Comparison of ENCODE assay signal across 16 cellular contexts in genomic region chr15:75753145-75753544, GRCh38. TPM values are rescaled to one million over a fixed set of nuclear protein-coding genes. Genes with fewer than 3 reads are reported as not detected.
A peak's percentile ranks its signal among the peaks of the same experiment; 100 is the strongest.
DNase-seq lines count a peak whose midpoint lies in the region; ATAC-seq and TF ChIP-seq lines count a peak whose summit lies in the region.
"Had no signal": no experiment of that assay in that cellular context is flagged by ENCODE, and none has a peak within 500 bp of the region (broad histone marks: within the 10 kb centered on the region; RNA-seq: fewer than 3 reads in every experiment).

No MANE protein-coding gene starts in this region.

- H3K27ac ChIP-seq in IMR-90 (ENCODE audit: insufficient read depth, low read length) (no peak overlapping the region), endodermal cell (ENCODE audit: low read depth, low read length) (no peak overlapping the region), neural progenitor cell (no peak overlapping the region)
- H3K27ac ChIP-seq: BLaER1 treated with 17β-estradiol and CSF1 and Interleukin-3, amounts not matched to agents 10 nM and 100 nM had no signal

- DNase-seq in IMR-90 (no peak), endodermal cell (peak; percentile 42), neural progenitor cell (ENCODE audit: low spot score) (no peak), ureter (ENCODE audit: low spot score) (peak; percentile 29), NCI-H526 (lab: John Stamatoyannopoulos, UW) (no peak)
- DNase-seq: Calu3; CD8-positive, alpha-beta T cell; DMS79 treated with DMSO at 0.1 percent for 48 hours; GOT3; H7; HFFc6 had no signal

- no TSS peak for BruUV-seq in IMR-90 (replicated peaks; lab: Mats Ljungman, UMichigan)

- H3K4me1 ChIP-seq in IMR-90 (ENCODE audit: control insufficient read depth, insufficient read depth, low read length) (no peaks in the 10 kb centered on the region), endodermal cell (ENCODE audit: control insufficient read depth, insufficient read depth, low read length) (no peaks in the 10 kb centered on the region), neural progenitor cell (no peaks in the 10 kb centered on the region)

- H2AFZ ChIP-seq in IMR-90 (replicated peaks; ENCODE audit: low read length, poor library complexity) (peak overlapping the region; percentile 58), neural progenitor cell (replicated peaks) (no peak overlapping the region)

- H3K4me3 ChIP-seq in IMR-90 (ENCODE audit: insufficient read depth, low read depth, low read length), result no peak overlapping the region
- no peak overlapping the region for H3K4me3 ChIP-seq in endodermal cell (ENCODE audit: low read length)
- no peak overlapping the region for H3K4me3 ChIP-seq in neural progenitor cell
- H3K4me3 ChIP-seq: BLaER1 treated with 17β-estradiol and CSF1 and Interleukin-3, amounts not matched to agents 10 nM and 100 nM; GM12878 had no signal

- no peak overlapping the region for H3K9ac ChIP-seq in IMR-90 (ENCODE audit: low read depth, low read length)
- H3K9ac ChIP-seq in endodermal cell (ENCODE audit: extremely low read depth, low read length, poor library complexity, severe bottlenecking), result no peak overlapping the region
- no peak overlapping the region for H3K9ac ChIP-seq in neural progenitor cell
- H3K9ac ChIP-seq: BLaER1 treated with 17β-estradiol and CSF1 and Interleukin-3, amounts not matched to agents 10 nM and 100 nM had no signal

- H3F3A ChIP-seq in neural progenitor cell (ENCODE audit: low read depth), result no peaks in the 10 kb centered on the region

- H3K4me2 ChIP-seq in IMR-90 (ENCODE audit: low read depth, low read length) (no peak overlapping the region), neural progenitor cell (no peak overlapping the region)
- H3K4me2 ChIP-seq: BLaER1 treated with 17β-estradiol and CSF1 and Interleukin-3, amounts not matched to agents 10 nM and 100 nM had no signal

- H3K4me1 Mint-ChIP-seq in endodermal cell (peaks cover 2% of the 10 kb centered on the region), neural progenitor cell (peaks cover 20% of the 10 kb centered on the region)

- H2AK5ac ChIP-seq in IMR-90 (ENCODE audit: low read depth, low read length), result no peak overlapping the region

- no peak overlapping the region for H2BK20ac ChIP-seq in IMR-90 (ENCODE audit: low read depth, low read length)

- no peak overlapping the region for H2AK9ac ChIP-seq in IMR-90 (replicated peaks; ENCODE audit: low read depth, low read length, poor library complexity)

- H3K14ac ChIP-seq in IMR-90 (replicated peaks; ENCODE audit: low read depth, low read length), result no peak overlapping the region

- H2BK5ac ChIP-seq in IMR-90 (ENCODE audit: low read depth, low read length, poor library complexity, severe bottlenecking), result no peak overlapping the region

- POLR2A ChIA-PET in IMR-90 (lab: Charles Lee; ENCODE audit: unreplicated experiment), result no interaction called here

- no peak for TF ChIP-seq RAD21 in IMR-90 (IDR thresholded peaks at IDR 0.05; ENCODE audit: low read length)

- no peak overlapping the region for H3K18ac ChIP-seq in IMR-90 (ENCODE audit: low read depth, low read length)

- no peak overlapping the region for H4K91ac ChIP-seq in IMR-90 (ENCODE audit: insufficient read depth, low read depth, low read length)

- H4K5ac ChIP-seq in IMR-90 (ENCODE audit: low read depth, low read length), result no peak overlapping the region

- H3K4me3 Mint-ChIP-seq in endodermal cell (no peak overlapping the region), neural progenitor cell (peak overlapping the region; percentile 28)
- H3K4me3 Mint-ChIP-seq: B cell; CD8-positive, alpha-beta T cell; HFFc6 had no signal

- H3K27me3 ChIP-seq in IMR-90 (ENCODE audit: control insufficient read depth, insufficient read depth, low read length), result peaks cover 9% of the 10 kb centered on the region
- H3K27me3 ChIP-seq in endodermal cell (ENCODE audit: control insufficient read depth, insufficient read depth, low read length, poor library complexity, severe bottlenecking), result no peaks in the 10 kb centered on the region
- no peaks in the 10 kb centered on the region for H3K27me3 ChIP-seq in neural progenitor cell
- H3K27me3 ChIP-seq: BLaER1 treated with 17β-estradiol and CSF1 and Interleukin-3, amounts not matched to agents 10 nM and 100 nM had no signal

- CTCF ChIA-PET in IMR-90 (lab: Yijun Ruan, JAX), result no interaction called here

- no peak overlapping the region for H2BK15ac ChIP-seq in IMR-90 (ENCODE audit: low read depth, low read length)

- TF ChIP-seq CTCF in IMR-90 (conservative IDR thresholded peaks at IDR 0.05; ENCODE audit: low read depth, low read length), result no peak
- no peak for TF ChIP-seq CTCF in endodermal cell (conservative IDR thresholded peaks at IDR 0.05)
- no peak for TF ChIP-seq CTCF in neural progenitor cell (IDR thresholded peaks at IDR 0.05)

- H3K9me3 ChIP-seq in IMR-90 (ENCODE audit: control insufficient read depth, insufficient read depth, low read length) (no peaks in the 10 kb centered on the region), endodermal cell (ENCODE audit: control insufficient read depth, low read length) (no peaks in the 10 kb centered on the region), neural progenitor cell (ENCODE audit: low read depth) (no peaks in the 10 kb centered on the region)
- H3K9me3 ChIP-seq: BLaER1 treated with 17β-estradiol and CSF1 and Interleukin-3, amounts not matched to agents 10 nM and 100 nM had no signal

- no peak overlapping the region for H3K4ac ChIP-seq in IMR-90 (ENCODE audit: low read depth, low read length)

- in situ Hi-C loops in IMR-90 (cut with MboI; ENCODE audit: low sequenced_read_pairs), result no loop called here

- H3K27ac Mint-ChIP-seq in endodermal cell (no peak overlapping the region), neural progenitor cell (peak overlapping the region; percentile 3)
- H3K27ac Mint-ChIP-seq: B cell; CD8-positive, alpha-beta T cell; HFFc6 had no signal

- H4K20me1 ChIP-seq in IMR-90 (ENCODE audit: insufficient read depth, low read length), result no peaks in the 10 kb centered on the region
- H4K20me1 ChIP-seq in neural progenitor cell (ENCODE audit: low read depth), result no peaks in the 10 kb centered on the region
- H4K20me1 ChIP-seq: BLaER1 treated with 17β-estradiol and CSF1 and Interleukin-3, amounts not matched to agents 10 nM and 100 nM had no signal

- H3K27me3 Mint-ChIP-seq in endodermal cell (ENCODE audit: insufficient read depth) (no peaks in the 10 kb centered on the region), neural progenitor cell (ENCODE audit: insufficient read depth, low read depth) (peaks cover 7% of the 10 kb centered on the region)

- ATAC-seq in IMR-90 (ENCODE audit: low read depth) (no peak), HG02840 (IDR thresholded peaks at IDR 0.05; ENCODE audit: low FRiP score, unreplicated experiment) (no peak)
- ATAC-seq: CD8-positive, alpha-beta T cell; GM12878; HCT116 had no signal

- H3K36me3 ChIP-seq in IMR-90 (ENCODE audit: control insufficient read depth, insufficient read depth, low read length) (no peaks in the 10 kb centered on the region), endodermal cell (ENCODE audit: control insufficient read depth, insufficient read depth, low read length) (no peaks in the 10 kb centered on the region), neural progenitor cell (no peaks in the 10 kb centered on the region)
- H3K36me3 ChIP-seq: BLaER1 treated with 17β-estradiol and CSF1 and Interleukin-3, amounts not matched to agents 10 nM and 100 nM had no signal

- H3K36me3 Mint-ChIP-seq in endodermal cell (ENCODE audit: low read depth) (no peaks in the 10 kb centered on the region), neural progenitor cell (no peaks in the 10 kb centered on the region)
- H3K36me3 Mint-ChIP-seq: CD8-positive, alpha-beta T cell had no signal

- H3K56ac ChIP-seq in IMR-90 (ENCODE audit: extremely low read depth, insufficient read depth, low read length), result no peak overlapping the region

- no peak overlapping the region for H4K8ac ChIP-seq in IMR-90 (ENCODE audit: low read depth in 2 of 2, low read length in 2 of 2)

- intact Hi-C loops in IMR-90 (cut with micrococcal nuclease), result no loop called here

- whole genome bisulfite sequencing in IMR-90 (ENCODE audit: extremely low coverage in 2 of 2, insufficient read length in 1 of 2), 2 experiments, result 61% methylated on average over 4 of the region's 8 CpGs; no CpG with 5 or more reads in 1 of the 2 experiments
- 89 to 91% methylated on average over 6 to 8 of the region's 8 CpGs for WGBS in endodermal cell (ENCODE audit: insufficient coverage in 1 of 2, insufficient read length in 1 of 2), 2 experiments

- H3K9me1 ChIP-seq in IMR-90 (ENCODE audit: insufficient read depth, low read length), result no peaks in the 10 kb centered on the region

- no peak for TF ChIP-seq POLR2A in IMR-90 (IDR thresholded peaks at IDR 0.05; ENCODE audit: low read depth, low read length)

- no peak overlapping the region for H3K23ac ChIP-seq in IMR-90 (ENCODE audit: low read depth, low read length)

- no peak overlapping the region for H2BK120ac ChIP-seq in IMR-90 (ENCODE audit: low read depth, low read length)

- H3K79me2 ChIP-seq in neural progenitor cell (ENCODE audit: low read depth), result no peaks in the 10 kb centered on the region

- H3K9me3 Mint-ChIP-seq in endodermal cell (no peaks in the 10 kb centered on the region), neural progenitor cell (no peaks in the 10 kb centered on the region)
- H3K9me3 Mint-ChIP-seq: CD8-positive, alpha-beta T cell; HFFc6 had no signal

- dilution Hi-C loops in IMR-90 (cut with HindIII; ENCODE audit: low sequenced_read_pairs, unreplicated experiment), result no loop called here

- H3K79me1 ChIP-seq in IMR-90 (ENCODE audit: low read depth in 1 of 2, low read length in 2 of 2), result no peaks in the 10 kb centered on the region

TF ChIP-seq in IMR-90, 13 proteins besides CTCF, POLR2A, EP300 and RAD21 (continues in another document):
- TF ChIP-seq RFX5 (IDR thresholded peaks at IDR 0.05; ENCODE audit: low read depth, low read length) (no peak), NFE2L2 (IDR thresholded peaks at IDR 0.05; ENCODE audit: low read depth, low read length) (no peak), RCOR1 (IDR thresholded peaks at IDR 0.05; ENCODE audit: insufficient replicate concordance, low read length) (no peak), MXI1 (IDR thresholded peaks at IDR 0.05; ENCODE audit: borderline replicate concordance, low read depth, low read length) (no peak)

RNA-seq across cellular contexts. Expression of gene CSPG4, which starts 40.5 kb away (rescaled TPM):
- 12.4 and 14.7 TPM in 2 replicates for total RNA-seq in IMR-90 (2012; rRNA removed)
- 28.4 and 35.6 TPM in 2 replicates for polyA plus RNA-seq in IMR-90 (2012; rRNA removed)
- polyA plus RNA-seq in IMR-90 (2012; cell fraction: cytosol; rRNA removed), result 15.6 and 23.3 TPM in 2 replicates
- 24.1 and 69.4 TPM in 2 replicates for polyA plus RNA-seq in IMR-90 (2012; cell fraction: nucleus; rRNA removed; ENCODE audit: low replicate concordance)
- 1 to 10 TPM; 1.8 to 3.3 TPM for total RNA-seq in endodermal cell
- 3.4 TPM for polyA plus RNA-seq in endodermal cell (2013, experiment 1 of 2)
- polyA plus RNA-seq in endodermal cell (2013, experiment 2 of 2), result 3.3 TPM
- total RNA-seq in neural progenitor cell (ENCODE audit: low replicate concordance), result 0.07 and 0.37 TPM in 2 replicates
- 31.0 TPM for total RNA-seq in ureter
- total RNA-seq: Calu3; CD8-positive, alpha-beta T cell had no signal

Comparison
In these comparisons a context has a peak if more than half of its experiments do, and no peak if none do; other contexts are left out.
1. DNase-seq: peak in endodermal cell (single experiment) and ureter (single experiment); none in IMR-90 (single experiment), neural progenitor cell (single experiment) and NCI-H526 (0 of 2).